In the genomic region with DNA sequence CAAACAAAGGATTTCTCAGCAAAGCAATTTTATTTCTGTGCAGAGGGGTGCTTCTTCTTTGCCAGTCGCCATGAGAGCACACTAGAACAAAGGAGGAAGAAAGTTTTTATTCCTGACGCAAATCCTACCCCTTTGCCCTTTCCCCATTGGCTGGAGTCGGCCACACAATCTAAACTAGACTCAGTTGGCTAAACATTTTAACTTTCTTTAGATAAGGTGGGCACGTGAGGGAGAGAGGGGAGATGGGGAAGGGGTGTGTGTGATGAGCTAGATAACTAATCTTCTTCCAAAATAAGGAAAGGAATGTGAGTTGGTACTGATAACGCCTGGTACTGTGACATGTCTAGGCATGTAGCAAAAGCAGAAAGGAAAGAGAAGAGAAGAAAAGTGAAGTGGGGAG, we compare ENCODE assay signal across 8 cellular contexts. TPM values are rescaled to one million over a fixed set of nuclear protein-coding genes. Genes with fewer than 3 reads are reported as not detected.
DNase-seq lines count a peak whose midpoint lies in the region; ATAC-seq, FAIRE-seq and TF ChIP-seq lines count a peak whose summit lies in the region.

No MANE protein-coding gene starts in this region.

- no peaks in the 10 kb centered on the region for H3K27me3 ChIP-seq in bronchial epithelial cell (ENCODE audit: control insufficient read depth, insufficient read depth, low read length)
- no peaks in the 10 kb centered on the region for H3K27me3 ChIP-seq in mesenchymal stem cell (ENCODE audit: control insufficient read depth in 1 of 2, insufficient read depth in 1 of 2, low read length in 2 of 2)
- no peaks in the 10 kb centered on the region; the same call in 1 of the 2 replicates for H3K27me3 ChIP-seq in PC-3 (ENCODE audit: low read length)

- no peak overlapping the region for H3K23ac ChIP-seq in mesenchymal stem cell (ENCODE audit: low read length in 2 of 2)

- peak overlapping the region; percentile 99 for H2AK5ac ChIP-seq in mesenchymal stem cell (ENCODE audit: low read length, severe bottlenecking)

- H3K36me3 Mint-ChIP-seq in stimulated activated naive CD8-positive, alpha-beta T cell treated with anti-CD3 and anti-CD28 coated beads, Interleukin-15, Interleukin-2, amounts not matched to agents 100 ng/mL and 50 ng/mL, for 24 hours (ENCODE audit: low read depth) = peaks cover 29% of the 10 kb centered on the region

- no TSS peak for BruUV-seq in PC-3 (replicated peaks; lab: Mats Ljungman, UMichigan)

- peak overlapping the region; percentile 46 to 86 for H3K4ac ChIP-seq in mesenchymal stem cell (ENCODE audit: low read depth in 1 of 2, low read length in 2 of 2)

- TF ChIP-seq CTCF in bronchial epithelial cell (IDR thresholded peaks at IDR 0.05; ENCODE audit: insufficient read depth, low read length, severe bottlenecking) (no peak), PC-3 (conservative IDR thresholded peaks at IDR 0.05; ENCODE audit: low read depth, low read length) (no peak)

- H3K27ac ChIP-seq in mesenchymal stem cell (ENCODE audit: low read length, poor library complexity, severe bottlenecking) = peak overlapping the region; percentile 98
- no peak overlapping the region for H3K27ac ChIP-seq in PC-3 (ENCODE audit: low read length)

- CTCF ChIA-PET in PC-3 (lab: Charles Lee) = interaction anchor here (0.6 kb wide), 1 partner anchor 884 kb away, joined by 14 read pairs; no protein-coding TSS in a partner anchor

- H3K4me3 Mint-ChIP-seq in stimulated activated naive CD8-positive, alpha-beta T cell treated with anti-CD3 and anti-CD28 coated beads, Interleukin-15, Interleukin-2, amounts not matched to agents 100 ng/mL and 50 ng/mL, for 24 hours = peak overlapping the region; percentile 97

- H3K4me1 Mint-ChIP-seq in stimulated activated naive CD8-positive, alpha-beta T cell treated with anti-CD3 and anti-CD28 coated beads, Interleukin-15, Interleukin-2, amounts not matched to agents 100 ng/mL and 50 ng/mL, for 24 hours (ENCODE audit: low read depth) = peaks cover 62% of the 10 kb centered on the region

- 71% methylated on average over 2 of the region's 5 CpGs for WGBS in mesenchymal stem cell

- H3K4me3 ChIP-seq in bronchial epithelial cell (ENCODE audit: low read depth, low read length) (peak overlapping the region; percentile 42), mesenchymal stem cell (ENCODE audit: insufficient read depth in 1 of 2, low read depth in 1 of 2, low read length in 2 of 2) (peak overlapping the region in 1 of 2 experiments; percentile 86), PC-3 (ENCODE audit: low read length) (no peak overlapping the region)

- no peak overlapping the region for H3K14ac ChIP-seq in mesenchymal stem cell (ENCODE audit: low read length in 2 of 2)

- peak overlapping the region; percentile 79 for H2BK120ac ChIP-seq in mesenchymal stem cell (ENCODE audit: low read depth, low read length)

- H3K36me3 ChIP-seq in bronchial epithelial cell (ENCODE audit: control insufficient read depth, insufficient read depth, low read length) (no peaks in the 10 kb centered on the region), mesenchymal stem cell (ENCODE audit: control insufficient read depth in 1 of 2, insufficient read depth in 2 of 2, low read depth in 1 of 2, low read length in 2 of 2) (peaks cover 5 to 20% of the 10 kb centered on the region in 2 experiments), PC-3 (ENCODE audit: low read depth, low read length) (no peaks in the 10 kb centered on the region)

- no peaks in the 10 kb centered on the region for H3K79me2 ChIP-seq in PC-3 (ENCODE audit: low read length)

- H3K4me2 ChIP-seq in mesenchymal stem cell (ENCODE audit: low read length, poor library complexity, severe bottlenecking) (peak overlapping the region; percentile 82), PC-3 (ENCODE audit: low read length) (no peak overlapping the region)

- no peaks in the 10 kb centered on the region for H3F3A ChIP-seq in PC-3 (ENCODE audit: low read length, unreplicated experiment)

- ATAC-seq in stimulated activated naive CD8-positive, alpha-beta T cell treated with anti-CD3 and anti-CD28 coated beads, Interleukin-15, Interleukin-2, amounts not matched to agents 100 U/mL and 50 U/mL, for 24 hours = no peak
- ATAC-seq in PC-3 = no peak

- H2BK5ac ChIP-seq in mesenchymal stem cell (ENCODE audit: low read depth, low read length, poor library complexity, severe bottlenecking) = peak overlapping the region; percentile 98

- H3K27ac Mint-ChIP-seq in stimulated activated naive CD8-positive, alpha-beta T cell treated with anti-CD3 and anti-CD28 coated beads, Interleukin-15, Interleukin-2, amounts not matched to agents 100 ng/mL and 50 ng/mL, for 24 hours = peak overlapping the region; percentile 98

- DNase-seq in stimulated activated naive CD8-positive, alpha-beta T cell treated with anti-CD3 and anti-CD28 coated beads, Interleukin-15, Interleukin-2, amounts not matched to agents 100 U/mL and 50 U/mL, for 24 hours = no peak
- DNase-seq in bronchial epithelial cell (ENCODE audit: low read depth) (peak; percentile 43), mesenchymal stem cell (peak; percentile 12), PC-3 (no peak), SKM-1 (lab: John Stamatoyannopoulos, UW; ENCODE audit: unreplicated experiment) (no peak), NOMO-1 treated with DMSO at 0.1 percent for 48 hours (lab: John Stamatoyannopoulos, UW; ENCODE audit: unreplicated experiment) (no peak), DMS53 (lab: John Stamatoyannopoulos, UW) (no peak)

- no peaks in the 10 kb centered on the region for H3K9me3 Mint-ChIP-seq in stimulated activated naive CD8-positive, alpha-beta T cell treated with anti-CD3 and anti-CD28 coated beads, Interleukin-15, Interleukin-2, amounts not matched to agents 100 ng/mL and 50 ng/mL, for 24 hours

- peaks cover 18% of the 10 kb centered on the region for H3K79me1 ChIP-seq in mesenchymal stem cell (replicated peaks; ENCODE audit: low read length, poor library complexity, severe bottlenecking)

- no peak overlapping the region for H4K91ac ChIP-seq in mesenchymal stem cell (ENCODE audit: low read length)

- H4K8ac ChIP-seq in mesenchymal stem cell (ENCODE audit: low read length) = no peak overlapping the region

- H3K18ac ChIP-seq in mesenchymal stem cell (ENCODE audit: low read depth in 1 of 2, low read length in 2 of 2) = peak overlapping the region; percentile 5 to 92

- FAIRE-seq in bronchial epithelial cell (lab: Jason Lieb, UNC) = no peak

- H3K9me3 ChIP-seq in mesenchymal stem cell (ENCODE audit: control insufficient read depth, low read length) (no peaks in the 10 kb centered on the region), PC-3 (ENCODE audit: low read length) (no peaks in the 10 kb centered on the region)

- H2AFZ ChIP-seq in mesenchymal stem cell (ENCODE audit: low read depth, low read length) (no peak overlapping the region), PC-3 (ENCODE audit: low read length) (no peak overlapping the region)

- POLR2A ChIA-PET in PC-3 (lab: Charles Lee; ENCODE audit: unreplicated experiment) = interaction anchor here (0.6 kb wide), 1 partner anchor 318 kb away, joined by 3 read pairs; no protein-coding TSS in a partner anchor

- H3K9me2 ChIP-seq in PC-3 (replicated peaks; ENCODE audit: low read length) = no peaks in the 10 kb centered on the region

- H3K27me3 Mint-ChIP-seq in stimulated activated naive CD8-positive, alpha-beta T cell treated with anti-CD3 and anti-CD28 coated beads, Interleukin-15, Interleukin-2, amounts not matched to agents 100 ng/mL and 50 ng/mL, for 24 hours = no peaks in the 10 kb centered on the region

- H3K9ac ChIP-seq in mesenchymal stem cell (ENCODE audit: low read length) (peak overlapping the region; percentile 98), PC-3 (ENCODE audit: low read length) (no peak overlapping the region)

- H3K4me1 ChIP-seq in mesenchymal stem cell (ENCODE audit: control insufficient read depth, insufficient read depth, low read depth, low read length) = peaks cover 7% of the 10 kb centered on the region
- H3K4me1 ChIP-seq in PC-3 (ENCODE audit: insufficient read depth, low read length) = peaks cover 2% of the 10 kb centered on the region; the same call in 1 of the 2 replicates

- H2BK15ac ChIP-seq in mesenchymal stem cell (ENCODE audit: low read depth, poor library complexity, severe bottlenecking) = no peak overlapping the region

- intact Hi-C loops in PC-3 (cut with micrococcal nuclease) = no loop called here

- no peaks in the 10 kb centered on the region for H4K20me1 ChIP-seq in PC-3 (ENCODE audit: low read length)

- no peak overlapping the region for H2BK12ac ChIP-seq in mesenchymal stem cell (ENCODE audit: low read length in 2 of 2)

RNA-seq across cellular contexts. Expression of gene TRIM22, which starts 0.6 kb away (rescaled TPM):
- total RNA-seq in bronchial epithelial cell (11.1 and 28.3 TPM in 2 replicates), PC-3 (2014; rRNA removed) (not detected in 2 replicates)
- 57.4 TPM for polyA plus RNA-seq in mesenchymal stem cell (2013, experiment 1 of 2)
- polyA plus RNA-seq in mesenchymal stem cell (2013, experiment 2 of 2) = 57.6 TPM

RNA-seq across cellular contexts. Expression of gene TRIM5, which starts 5.3 kb away (rescaled TPM):
- total RNA-seq in bronchial epithelial cell = 24.8 and 32.9 TPM in 2 replicates
- polyA plus RNA-seq in mesenchymal stem cell (2013, experiment 1 of 2) = 37.1 TPM
- polyA plus RNA-seq in mesenchymal stem cell (2013, experiment 2 of 2) = 38.1 TPM
- 16.1 and 18.6 TPM in 2 replicates for total RNA-seq in PC-3 (2014; rRNA removed)

RNA-seq across cellular contexts. Expression of gene OR56B1, which starts 46.0 kb away (rescaled TPM):
- total RNA-seq in bronchial epithelial cell (not detected in 2 replicates), PC-3 (2014; rRNA removed) (not detected in 2 replicates)
- polyA plus RNA-seq in mesenchymal stem cell (2013, experiment 1 of 2) = not detected
- polyA plus RNA-seq in mesenchymal stem cell (2013, experiment 2 of 2) = not detected

Comparison
In these comparisons a context has a peak if more than half of its experiments do, and no peak if none do; other contexts are left out.
1. DNase-seq: peak in bronchial epithelial cell (single experiment) and mesenchymal stem cell (single experiment); none in stimulated activated naive CD8-positive, alpha-beta T cell treated with anti-CD3 and anti-CD28 coated beads, Interleukin-15, Interleukin-2, amounts not matched to agents 100 U/mL and 50 U/mL, for 24 hours (single experiment), PC-3 (single experiment), SKM-1 (single experiment), NOMO-1 treated with DMSO at 0.1 percent for 48 hours (single experiment) and DMS53 (single experiment).
2. RNA of gene TRIM22, which starts 0.6 kb away (total RNA-seq): 11.1 to 28.3 TPM in bronchial epithelial cell; not detected in PC-3; every median in the first group is over 10 times any median in the second.